1 cellular context compared by ENCODE assay signal in the genomic region with DNA sequence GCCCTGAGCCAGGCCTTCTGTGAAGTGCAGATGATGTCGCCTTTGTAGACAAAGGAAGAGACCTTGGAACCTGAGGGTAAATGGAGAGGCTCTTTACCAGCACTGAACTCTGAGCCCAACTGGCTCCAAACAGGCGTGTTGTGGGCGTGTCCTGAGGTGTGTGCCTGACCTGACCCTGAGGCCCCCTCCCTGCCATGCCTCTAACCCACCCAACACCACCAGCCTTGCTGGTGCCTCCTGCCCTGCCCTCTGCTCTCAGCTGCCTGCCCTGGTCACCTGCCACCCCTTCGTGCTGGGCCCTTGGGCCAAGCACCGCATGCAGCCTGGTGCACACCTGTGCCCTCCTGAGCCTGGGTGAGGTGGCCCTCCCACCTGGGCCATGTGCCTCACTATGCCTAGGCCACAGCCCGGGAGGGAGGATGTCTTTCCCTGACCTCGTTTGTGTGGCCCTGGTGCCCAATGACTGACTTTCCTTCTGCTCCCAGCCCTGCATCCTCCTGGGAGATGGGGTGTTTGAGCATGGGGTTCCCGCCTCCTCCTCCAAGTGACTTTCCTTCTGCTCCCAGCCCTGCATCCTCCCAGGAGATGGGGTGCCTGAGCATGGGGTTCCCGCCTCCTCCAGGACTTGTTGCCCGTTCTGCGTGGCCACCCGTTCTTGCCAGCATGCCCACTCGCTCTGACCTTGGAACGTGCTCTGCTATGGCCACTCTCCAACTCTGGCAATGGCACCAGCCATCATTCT.
A peak's percentile ranks its signal among the peaks of the same experiment; 100 is the strongest.
TF ChIP-seq lines count a peak whose summit lies in the region.

No MANE protein-coding gene starts in this region.

TF ChIP-seq in HepG2, 621 proteins besides CTCF, POLR2A, EP300 and RAD21 (continued from another document and continues in another):
- TF ChIP-seq, protein P1, sequence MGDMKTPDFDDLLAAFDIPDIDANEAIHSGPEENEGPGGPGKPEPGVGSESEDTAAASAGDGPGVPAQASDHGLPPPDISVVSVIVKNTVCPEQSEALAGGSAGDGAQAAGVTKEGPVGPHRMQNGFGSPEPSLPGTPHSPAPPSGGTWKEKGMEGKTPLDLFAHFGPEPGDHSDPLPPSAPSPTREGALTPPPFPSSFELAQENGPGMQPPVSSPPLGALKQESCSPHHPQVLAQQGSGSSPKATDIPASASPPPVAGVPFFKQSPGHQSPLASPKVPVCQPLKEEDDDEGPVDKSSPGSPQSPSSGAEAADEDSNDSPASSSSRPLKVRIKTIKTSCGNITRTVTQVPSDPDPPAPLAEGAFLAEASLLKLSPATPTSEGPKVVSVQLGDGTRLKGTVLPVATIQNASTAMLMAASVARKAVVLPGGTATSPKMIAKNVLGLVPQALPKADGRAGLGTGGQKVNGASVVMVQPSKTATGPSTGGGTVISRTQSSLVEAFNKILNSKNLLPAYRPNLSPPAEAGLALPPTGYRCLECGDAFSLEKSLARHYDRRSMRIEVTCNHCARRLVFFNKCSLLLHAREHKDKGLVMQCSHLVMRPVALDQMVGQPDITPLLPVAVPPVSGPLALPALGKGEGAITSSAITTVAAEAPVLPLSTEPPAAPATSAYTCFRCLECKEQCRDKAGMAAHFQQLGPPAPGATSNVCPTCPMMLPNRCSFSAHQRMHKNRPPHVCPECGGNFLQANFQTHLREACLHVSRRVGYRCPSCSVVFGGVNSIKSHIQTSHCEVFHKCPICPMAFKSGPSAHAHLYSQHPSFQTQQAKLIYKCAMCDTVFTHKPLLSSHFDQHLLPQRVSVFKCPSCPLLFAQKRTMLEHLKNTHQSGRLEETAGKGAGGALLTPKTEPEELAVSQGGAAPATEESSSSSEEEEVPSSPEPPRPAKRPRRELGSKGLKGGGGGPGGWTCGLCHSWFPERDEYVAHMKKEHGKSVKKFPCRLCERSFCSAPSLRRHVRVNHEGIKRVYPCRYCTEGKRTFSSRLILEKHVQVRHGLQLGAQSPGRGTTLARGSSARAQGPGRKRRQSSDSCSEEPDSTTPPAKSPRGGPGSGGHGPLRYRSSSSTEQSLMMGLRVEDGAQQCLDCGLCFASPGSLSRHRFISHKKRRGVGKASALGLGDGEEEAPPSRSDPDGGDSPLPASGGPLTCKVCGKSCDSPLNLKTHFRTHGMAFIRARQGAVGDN (CRISPR knock-in tag; IDR thresholded peaks at IDR 0.05), result peak; percentile 43
- TF ChIP-seq ZNF430 (CRISPR knock-in tag; IDR thresholded peaks at IDR 0.05) (no peak), HES4 (CRISPR knock-in tag; IDR thresholded peaks at IDR 0.05; ENCODE audit: borderline replicate concordance) (0 out of 2 replicates have a peak, but pooled peaks have one; percentile 10), PCBP2 (optimal IDR thresholded peaks at IDR 0.05; ENCODE audit: low read depth, low read length, poor library complexity, severe bottlenecking) (no peak), IRX3 (CRISPR knock-in tag; IDR thresholded peaks at IDR 0.05; ENCODE audit: borderline replicate concordance, low read depth) (no peak), ZFY (CRISPR knock-in tag; IDR thresholded peaks at IDR 0.05) (0 out of 2 replicates have a peak, but pooled peaks have one; percentile 16), ZNF10 (CRISPR knock-in tag; IDR thresholded peaks at IDR 0.05; ENCODE audit: borderline replicate concordance, low read depth) (no peak), HNRNPL (IDR thresholded peaks at IDR 0.05; ENCODE audit: low read depth, low read length) (0 out of 2 replicates have a peak, but pooled peaks have one; percentile 50), NONO (IDR thresholded peaks at IDR 0.05) (no peak), NONO (CRISPR knock-in tag; conservative IDR thresholded peaks at IDR 0.05) (no peak), GATAD1 (CRISPR knock-in tag; IDR thresholded peaks at IDR 0.05) (no peak), NAIF1 (CRISPR knock-in tag; IDR thresholded peaks at IDR 0.05; ENCODE audit: borderline replicate concordance) (no peak), TBX2 (CRISPR knock-in tag; IDR thresholded peaks at IDR 0.05; ENCODE audit: borderline replicate concordance) (peak; percentile 19; the same call in 1 of the 2 replicates), ZNF780A (CRISPR knock-in tag; IDR thresholded peaks at IDR 0.05) (no peak), SOX6 (IDR thresholded peaks at IDR 0.05) (no peak), SOX6 (CRISPR knock-in tag; IDR thresholded peaks at IDR 0.05) (peak; percentile 22; the same call in 1 of the 2 replicates), PTBP1 (IDR thresholded peaks at IDR 0.05; ENCODE audit: low read depth, low read length, poor library complexity, severe bottlenecking) (no peak), ARHGAP35 (CRISPR knock-in tag; IDR thresholded peaks at IDR 0.05; ENCODE audit: borderline replicate concordance) (no peak), ZNF282 (IDR thresholded peaks at IDR 0.05; ENCODE audit: partially characterized antibody) (no peak), SP5 (CRISPR knock-in tag; IDR thresholded peaks at IDR 0.05; ENCODE audit: borderline replicate concordance, low read depth) (peak; percentile 66; the same call in 1 of the 2 replicates), ZFYVE20 (CRISPR knock-in tag; IDR thresholded peaks at IDR 0.05; ENCODE audit: borderline replicate concordance, low read depth) (0 out of 2 replicates have a peak, but pooled peaks have one; percentile 51), ZNF33A (CRISPR knock-in tag; IDR thresholded peaks at IDR 0.05; ENCODE audit: borderline replicate concordance) (no peak), ZNF746 (CRISPR knock-in tag; IDR thresholded peaks at IDR 0.05) (no peak), HDAC1 (CRISPR knock-in tag; IDR thresholded peaks at IDR 0.05) (peak; percentile 35; the same call in 1 of the 2 replicates), ZNF737 (CRISPR knock-in tag; IDR thresholded peaks at IDR 0.05; ENCODE audit: borderline replicate concordance) (no peak), MAZ (IDR thresholded peaks at IDR 0.05; ENCODE audit: borderline replicate concordance, low read depth, low read length) (no peak), MAZ (CRISPR knock-in tag; IDR thresholded peaks at IDR 0.05; ENCODE audit: low read depth) (no peak), MED1 (CRISPR knock-in tag; IDR thresholded peaks at IDR 0.05) (peak; percentile 25; the same call in 1 of the 2 replicates), PRPF4 (IDR thresholded peaks at IDR 0.05; ENCODE audit: low read depth, low read length, poor library complexity, severe bottlenecking) (no peak), AKAP8 (CRISPR knock-in tag; IDR thresholded peaks at IDR 0.05) (peak; percentile 32; the same call in 1 of the 2 replicates), TBL1XR1 (IDR thresholded peaks at IDR 0.05; ENCODE audit: borderline replicate concordance, low read length, partially characterized antibody) (no peak), KDM6A (CRISPR knock-in tag; IDR thresholded peaks at IDR 0.05; ENCODE audit: low read depth) (0 out of 2 replicates have a peak, but pooled peaks have one; percentile 17), ZNF850 (CRISPR knock-in tag; conservative IDR thresholded peaks at IDR 0.05) (no peak), SRF (IDR thresholded peaks at IDR 0.05; ENCODE audit: low read depth, low read length) (no peak), ZNF776 (CRISPR knock-in tag; IDR thresholded peaks at IDR 0.05) (0 out of 2 replicates have a peak, but pooled peaks have one; percentile 31), HOXA5 (CRISPR knock-in tag; IDR thresholded peaks at IDR 0.05) (no peak)
- TF ChIP-seq, protein P2, sequence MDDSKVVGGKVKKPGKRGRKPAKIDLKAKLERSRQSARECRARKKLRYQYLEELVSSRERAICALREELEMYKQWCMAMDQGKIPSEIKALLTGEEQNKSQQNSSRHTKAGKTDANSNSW (CRISPR knock-in tag; IDR thresholded peaks at IDR 0.05; ENCODE audit: borderline replicate concordance), result no peak
- TF ChIP-seq, protein P3, sequence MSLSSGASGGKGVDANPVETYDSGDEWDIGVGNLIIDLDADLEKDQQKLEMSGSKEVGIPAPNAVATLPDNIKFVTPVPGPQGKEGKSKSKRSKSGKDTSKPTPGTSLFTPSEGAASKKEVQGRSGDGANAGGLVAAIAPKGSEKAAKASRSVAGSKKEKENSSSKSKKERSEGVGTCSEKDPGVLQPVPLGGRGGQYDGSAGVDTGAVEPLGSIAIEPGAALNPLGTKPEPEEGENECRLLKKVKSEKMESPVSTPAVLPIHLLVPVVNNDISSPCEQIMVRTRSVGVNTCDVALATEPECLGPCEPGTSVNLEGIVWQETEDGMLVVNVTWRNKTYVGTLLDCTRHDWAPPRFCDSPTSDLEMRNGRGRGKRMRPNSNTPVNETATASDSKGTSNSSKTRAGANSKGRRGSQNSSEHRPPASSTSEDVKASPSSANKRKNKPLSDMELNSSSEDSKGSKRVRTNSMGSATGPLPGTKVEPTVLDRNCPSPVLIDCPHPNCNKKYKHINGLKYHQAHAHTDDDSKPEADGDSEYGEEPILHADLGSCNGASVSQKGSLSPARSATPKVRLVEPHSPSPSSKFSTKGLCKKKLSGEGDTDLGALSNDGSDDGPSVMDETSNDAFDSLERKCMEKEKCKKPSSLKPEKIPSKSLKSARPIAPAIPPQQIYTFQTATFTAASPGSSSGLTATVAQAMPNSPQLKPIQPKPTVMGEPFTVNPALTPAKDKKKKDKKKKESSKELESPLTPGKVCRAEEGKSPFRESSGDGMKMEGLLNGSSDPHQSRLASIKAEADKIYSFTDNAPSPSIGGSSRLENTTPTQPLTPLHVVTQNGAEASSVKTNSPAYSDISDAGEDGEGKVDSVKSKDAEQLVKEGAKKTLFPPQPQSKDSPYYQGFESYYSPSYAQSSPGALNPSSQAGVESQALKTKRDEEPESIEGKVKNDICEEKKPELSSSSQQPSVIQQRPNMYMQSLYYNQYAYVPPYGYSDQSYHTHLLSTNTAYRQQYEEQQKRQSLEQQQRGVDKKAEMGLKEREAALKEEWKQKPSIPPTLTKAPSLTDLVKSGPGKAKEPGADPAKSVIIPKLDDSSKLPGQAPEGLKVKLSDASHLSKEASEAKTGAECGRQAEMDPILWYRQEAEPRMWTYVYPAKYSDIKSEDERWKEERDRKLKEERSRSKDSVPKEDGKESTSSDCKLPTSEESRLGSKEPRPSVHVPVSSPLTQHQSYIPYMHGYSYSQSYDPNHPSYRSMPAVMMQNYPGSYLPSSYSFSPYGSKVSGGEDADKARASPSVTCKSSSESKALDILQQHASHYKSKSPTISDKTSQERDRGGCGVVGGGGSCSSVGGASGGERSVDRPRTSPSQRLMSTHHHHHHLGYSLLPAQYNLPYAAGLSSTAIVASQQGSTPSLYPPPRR (CRISPR knock-in tag; IDR thresholded peaks at IDR 0.05; ENCODE audit: borderline replicate concordance), result 0 out of 2 replicates have a peak, but pooled peaks have one; percentile 35
- TF ChIP-seq, protein P4, sequence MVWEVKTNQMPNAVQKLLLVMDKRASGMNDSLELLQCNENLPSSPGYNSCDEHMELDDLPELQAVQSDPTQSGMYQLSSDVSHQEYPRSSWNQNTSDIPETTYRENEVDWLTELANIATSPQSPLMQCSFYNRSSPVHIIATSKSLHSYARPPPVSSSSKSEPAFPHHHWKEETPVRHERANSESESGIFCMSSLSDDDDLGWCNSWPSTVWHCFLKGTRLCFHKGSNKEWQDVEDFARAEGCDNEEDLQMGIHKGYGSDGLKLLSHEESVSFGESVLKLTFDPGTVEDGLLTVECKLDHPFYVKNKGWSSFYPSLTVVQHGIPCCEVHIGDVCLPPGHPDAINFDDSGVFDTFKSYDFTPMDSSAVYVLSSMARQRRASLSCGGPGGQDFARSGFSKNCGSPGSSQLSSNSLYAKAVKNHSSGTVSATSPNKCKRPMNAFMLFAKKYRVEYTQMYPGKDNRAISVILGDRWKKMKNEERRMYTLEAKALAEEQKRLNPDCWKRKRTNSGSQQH (CRISPR knock-in tag; IDR thresholded peaks at IDR 0.05; ENCODE audit: low read depth), result no peak
- TF ChIP-seq, protein P5, sequence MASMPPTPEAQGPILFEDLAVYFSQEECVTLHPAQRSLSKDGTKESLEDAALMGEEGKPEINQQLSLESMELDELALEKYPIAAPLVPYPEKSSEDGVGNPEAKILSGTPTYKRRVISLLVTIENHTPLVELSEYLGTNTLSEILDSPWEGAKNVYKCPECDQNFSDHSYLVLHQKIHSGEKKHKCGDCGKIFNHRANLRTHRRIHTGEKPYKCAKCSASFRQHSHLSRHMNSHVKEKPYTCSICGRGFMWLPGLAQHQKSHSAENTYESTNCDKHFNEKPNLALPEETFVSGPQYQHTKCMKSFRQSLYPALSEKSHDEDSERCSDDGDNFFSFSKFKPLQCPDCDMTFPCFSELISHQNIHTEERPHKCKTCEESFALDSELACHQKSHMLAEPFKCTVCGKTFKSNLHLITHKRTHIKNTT (CRISPR knock-in tag; IDR thresholded peaks at IDR 0.05), result no peak
- TF ChIP-seq, protein P6, sequence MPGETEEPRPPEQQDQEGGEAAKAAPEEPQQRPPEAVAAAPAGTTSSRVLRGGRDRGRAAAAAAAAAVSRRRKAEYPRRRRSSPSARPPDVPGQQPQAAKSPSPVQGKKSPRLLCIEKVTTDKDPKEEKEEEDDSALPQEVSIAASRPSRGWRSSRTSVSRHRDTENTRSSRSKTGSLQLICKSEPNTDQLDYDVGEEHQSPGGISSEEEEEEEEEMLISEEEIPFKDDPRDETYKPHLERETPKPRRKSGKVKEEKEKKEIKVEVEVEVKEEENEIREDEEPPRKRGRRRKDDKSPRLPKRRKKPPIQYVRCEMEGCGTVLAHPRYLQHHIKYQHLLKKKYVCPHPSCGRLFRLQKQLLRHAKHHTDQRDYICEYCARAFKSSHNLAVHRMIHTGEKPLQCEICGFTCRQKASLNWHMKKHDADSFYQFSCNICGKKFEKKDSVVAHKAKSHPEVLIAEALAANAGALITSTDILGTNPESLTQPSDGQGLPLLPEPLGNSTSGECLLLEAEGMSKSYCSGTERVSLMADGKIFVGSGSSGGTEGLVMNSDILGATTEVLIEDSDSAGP (CRISPR knock-in tag; IDR thresholded peaks at IDR 0.05; ENCODE audit: borderline replicate concordance), result peak; percentile 23; the same call in 1 of the 2 replicates
- TF ChIP-seq, protein P7, sequence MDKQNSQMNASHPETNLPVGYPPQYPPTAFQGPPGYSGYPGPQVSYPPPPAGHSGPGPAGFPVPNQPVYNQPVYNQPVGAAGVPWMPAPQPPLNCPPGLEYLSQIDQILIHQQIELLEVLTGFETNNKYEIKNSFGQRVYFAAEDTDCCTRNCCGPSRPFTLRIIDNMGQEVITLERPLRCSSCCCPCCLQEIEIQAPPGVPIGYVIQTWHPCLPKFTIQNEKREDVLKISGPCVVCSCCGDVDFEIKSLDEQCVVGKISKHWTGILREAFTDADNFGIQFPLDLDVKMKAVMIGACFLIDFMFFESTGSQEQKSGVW (CRISPR knock-in tag; IDR thresholded peaks at IDR 0.05; ENCODE audit: borderline replicate concordance), result no peak
- TF ChIP-seq, protein P8, sequence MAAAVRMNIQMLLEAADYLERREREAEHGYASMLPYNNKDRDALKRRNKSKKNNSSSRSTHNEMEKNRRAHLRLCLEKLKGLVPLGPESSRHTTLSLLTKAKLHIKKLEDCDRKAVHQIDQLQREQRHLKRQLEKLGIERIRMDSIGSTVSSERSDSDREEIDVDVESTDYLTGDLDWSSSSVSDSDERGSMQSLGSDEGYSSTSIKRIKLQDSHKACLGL (CRISPR knock-in tag; IDR thresholded peaks at IDR 0.05), result 0 out of 2 replicates have a peak, but pooled peaks have one; percentile 19
- TF ChIP-seq, protein P9, sequence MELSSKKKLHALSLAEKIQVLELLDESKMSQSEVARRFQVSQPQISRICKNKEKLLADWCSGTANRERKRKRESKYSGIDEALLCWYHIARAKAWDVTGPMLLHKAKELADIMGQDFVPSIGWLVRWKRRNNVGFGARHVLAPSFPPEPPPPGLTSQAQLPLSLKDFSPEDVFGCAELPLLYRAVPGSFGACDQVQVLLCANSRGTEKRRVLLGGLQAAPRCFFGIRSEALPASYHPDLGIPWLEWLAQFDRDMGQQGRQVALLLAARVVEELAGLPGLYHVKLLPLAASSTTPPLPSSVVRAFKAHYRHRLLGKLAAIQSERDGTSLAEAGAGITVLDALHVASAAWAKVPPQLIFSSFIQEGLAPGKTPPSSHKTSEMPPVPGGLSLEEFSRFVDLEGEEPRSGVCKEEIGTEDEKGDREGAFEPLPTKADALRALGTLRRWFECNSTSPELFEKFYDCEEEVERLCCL (CRISPR knock-in tag; IDR thresholded peaks at IDR 0.05; ENCODE audit: borderline replicate concordance), result no peak
